ENCODE assay signal across 2 cellular contexts in the genomic region with DNA sequence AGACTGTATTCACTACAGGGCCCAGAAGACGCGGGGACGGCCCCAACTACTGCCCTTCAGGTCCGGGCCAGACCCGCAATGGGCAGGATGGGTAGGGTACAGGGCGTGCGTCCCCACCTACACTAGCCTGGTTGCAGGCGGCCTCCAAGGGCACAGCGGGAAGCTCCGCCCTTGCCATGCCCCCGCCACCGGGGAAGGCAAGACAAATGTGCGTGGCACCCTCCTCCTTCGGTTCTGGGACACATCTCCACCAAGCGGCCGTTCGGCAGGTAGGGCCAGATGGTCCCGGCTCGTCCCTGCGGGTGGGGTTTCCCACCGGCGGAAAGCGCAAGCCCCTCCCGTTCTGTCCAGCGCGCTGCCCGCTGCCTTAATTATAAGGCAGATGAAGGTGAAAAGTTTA.
TF ChIP-seq lines count a peak whose summit lies in the region.

No MANE protein-coding gene starts in this region.

TF ChIP-seq in HCT116, 20 proteins besides CTCF, POLR2A, EP300 and RAD21:
- TF ChIP-seq SIN3A (IDR thresholded peaks at IDR 0.05; ENCODE audit: low read depth), result no peak

TF ChIP-seq in H1, 55 proteins besides CTCF, POLR2A, EP300 and RAD21:
- no peak for TF ChIP-seq SAP30 (IDR thresholded peaks at IDR 0.05; ENCODE audit: insufficient read depth, insufficient replicate concordance, low read length)
- TF ChIP-seq POLR2AphosphoS5 (IDR thresholded peaks at IDR 0.05; ENCODE audit: low read depth, low read length), result peak; percentile 30; the same call in 1 of the 2 replicates
